Comparison of ENCODE assay signal across 9 cellular contexts in genomic region chr15:77144492-77145070, GRCh38.
DNase-seq lines count a peak whose midpoint lies in the region; ATAC-seq and TF ChIP-seq lines count a peak whose summit lies in the region.
"Had no signal": no experiment of that assay in that cellular context is flagged by ENCODE, and none has a peak within 500 bp of the region (broad histone marks: within the 10 kb centered on the region; RNA-seq: fewer than 3 reads in every experiment).

No MANE protein-coding gene starts in this region.

- WGBS in esophagus squamous epithelium, 2 donors: 79 to 84% methylated on average over 4 of the region's 4 CpGs

- H3K4me3 Mint-ChIP-seq in effector memory CD8-positive, alpha-beta T cell: no peak overlapping the region
- H3K4me3 Mint-ChIP-seq: activated naive CD4-positive, alpha-beta T cell treated with anti-CD3 and anti-CD28 coated beads for 36 hours had no signal

- no peak overlapping the region for H3K4me3 ChIP-seq in AG09309 (ENCODE audit: control insufficient read depth, low read depth, low read length)
- H3K4me3 ChIP-seq in osteoblast (ENCODE audit: insufficient read depth, low read length): peak overlapping the region; percentile 11
- no peak overlapping the region for H3K4me3 ChIP-seq in esophagus squamous epithelium

- no peaks in the 10 kb centered on the region for H3K9me3 Mint-ChIP-seq in effector memory CD8-positive, alpha-beta T cell

- H3K27me3 ChIP-seq in osteoblast (ENCODE audit: insufficient read depth, low read length): no peaks in the 10 kb centered on the region
- no peaks in the 10 kb centered on the region for H3K27me3 ChIP-seq in esophagus squamous epithelium

- no peaks in the 10 kb centered on the region for H4K20me1 ChIP-seq in osteoblast (ENCODE audit: insufficient read depth, low read length)

- peaks cover 5% of the 10 kb centered on the region for H3K9me3 ChIP-seq in osteoblast (ENCODE audit: low read depth, low read length)
- H3K9me3 ChIP-seq in esophagus squamous epithelium: peaks cover 0 to 8% (median 6%) of the 10 kb centered on the region in 3 donors

- no peaks in the 10 kb centered on the region for H3K36me3 Mint-ChIP-seq in effector memory CD8-positive, alpha-beta T cell (ENCODE audit: insufficient read depth)

- peak overlapping the region; percentile 74 for H3K4me2 ChIP-seq in osteoblast (ENCODE audit: insufficient read depth, low read length)

- intact Hi-C loops in esophagus squamous epithelium (cut with DNase I): no loop called here

- no peak for TF ChIP-seq POLR2A in esophagus squamous epithelium (IDR thresholded peaks at IDR 0.05)

- ATAC-seq in effector memory CD8-positive, alpha-beta T cell (replicated peaks): no peak
- ATAC-seq in HG03196 (IDR thresholded peaks at IDR 0.05; ENCODE audit: unreplicated experiment): no peak
- ATAC-seq in HG02678 (IDR thresholded peaks at IDR 0.05; ENCODE audit: unreplicated experiment): no peak

- H2AFZ ChIP-seq in osteoblast (ENCODE audit: low read length): no peak overlapping the region

- peaks cover 49% of the 10 kb centered on the region for H3K4me1 ChIP-seq in osteoblast (ENCODE audit: insufficient read depth, low read length)
- no peaks in the 10 kb centered on the region for H3K4me1 ChIP-seq in esophagus squamous epithelium

- H3K27ac ChIP-seq in osteoblast (ENCODE audit: low read depth, low read length) (peak overlapping the region; percentile 96), esophagus squamous epithelium (peak overlapping the region in 2 of 4 donors; percentile 31 to 33)

- peaks cover 2 to 6% of the 10 kb centered on the region in 2 donors for H3K4me1 Mint-ChIP-seq in effector memory CD8-positive, alpha-beta T cell (ENCODE audit: low read depth in 2 of 2)

- H3K79me2 ChIP-seq in osteoblast (ENCODE audit: insufficient read depth, low read length): peaks cover 15% of the 10 kb centered on the region

- peak; percentile 96 for DNase-seq in AG09309 (ENCODE audit: low read depth)
- DNase-seq in NCI-H226: peak; percentile 96
- DNase-seq in effector memory CD8-positive, alpha-beta T cell: no peak
- peak; percentile 50 for DNase-seq in osteoblast (ENCODE audit: insufficient read length, low spot score, missing footprints)
- DNase-seq in COLO668 (lab: John Stamatoyannopoulos, UW; ENCODE audit: unreplicated experiment): no peak
- DNase-seq in esophagus squamous epithelium (lab: John Stamatoyannopoulos, UW): no peak
- DNase-seq: activated naive CD4-positive, alpha-beta T cell treated with anti-CD3 and anti-CD28 coated beads for 36 hours had no signal

- H3K36me3 ChIP-seq in osteoblast (ENCODE audit: insufficient read depth, low read length) (peaks cover 7% of the 10 kb centered on the region), esophagus squamous epithelium (peaks cover 0 to 11% (median 0%) of the 10 kb centered on the region in 3 donors)

- TF ChIP-seq CTCF in AG09309 (IDR thresholded peaks at IDR 0.05; ENCODE audit: control insufficient read depth, insufficient read depth, low read depth, low read length, missing control alignments) (no peak), osteoblast (IDR thresholded peaks at IDR 0.05; ENCODE audit: extremely low read depth, low read depth, low read length) (no peak), esophagus squamous epithelium (IDR thresholded peaks at IDR 0.05) (no peak)

- H3K27me3 Mint-ChIP-seq in effector memory CD8-positive, alpha-beta T cell: no peaks in the 10 kb centered on the region

- H3K27ac Mint-ChIP-seq in effector memory CD8-positive, alpha-beta T cell: peak overlapping the region; percentile 33 to 64
- H3K27ac Mint-ChIP-seq: activated naive CD4-positive, alpha-beta T cell treated with anti-CD3 and anti-CD28 coated beads for 36 hours had no signal

Comparison
In these comparisons a context has a peak if more than half of its experiments do, and no peak if none do; other contexts are left out.
1. DNase-seq: peak in AG09309 (single experiment), NCI-H226 (single experiment) and osteoblast (single experiment); none in effector memory CD8-positive, alpha-beta T cell (0 of 3), COLO668 (single experiment) and esophagus squamous epithelium (single experiment).